1 cellular context compared by ENCODE assay signal in the genomic region with DNA sequence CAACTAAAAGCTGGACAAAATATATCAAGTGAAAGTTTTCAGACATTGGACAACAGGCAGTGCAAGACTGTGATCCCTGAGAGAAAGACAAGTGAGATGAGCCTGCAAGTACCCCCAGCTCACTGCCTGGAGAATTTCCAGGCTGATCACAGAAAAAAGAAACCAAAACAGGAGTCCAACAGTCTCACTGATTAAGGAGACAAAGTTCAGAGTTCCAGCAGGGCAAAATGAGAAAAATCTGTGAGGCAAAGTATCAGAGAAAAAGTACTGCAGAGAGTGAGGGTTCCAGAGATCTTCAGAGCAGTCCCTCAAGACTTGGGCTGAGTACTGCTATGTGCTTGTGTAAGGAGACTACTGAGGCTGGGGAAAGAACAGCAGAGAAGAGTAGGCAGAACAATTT.
A peak's percentile ranks its signal among the peaks of the same experiment; 100 is the strongest.
TF ChIP-seq lines count a peak whose summit lies in the region.

No MANE protein-coding gene starts in this region.

TF ChIP-seq in liver, 16 proteins besides CTCF, POLR2A, EP300 and RAD21 (continued from another document):
- TF ChIP-seq FOXA2 (IDR thresholded peaks at IDR 0.05) (no peak), FOXA1 (IDR thresholded peaks at IDR 0.05) (no peak)
- TF ChIP-seq, protein P1, sequence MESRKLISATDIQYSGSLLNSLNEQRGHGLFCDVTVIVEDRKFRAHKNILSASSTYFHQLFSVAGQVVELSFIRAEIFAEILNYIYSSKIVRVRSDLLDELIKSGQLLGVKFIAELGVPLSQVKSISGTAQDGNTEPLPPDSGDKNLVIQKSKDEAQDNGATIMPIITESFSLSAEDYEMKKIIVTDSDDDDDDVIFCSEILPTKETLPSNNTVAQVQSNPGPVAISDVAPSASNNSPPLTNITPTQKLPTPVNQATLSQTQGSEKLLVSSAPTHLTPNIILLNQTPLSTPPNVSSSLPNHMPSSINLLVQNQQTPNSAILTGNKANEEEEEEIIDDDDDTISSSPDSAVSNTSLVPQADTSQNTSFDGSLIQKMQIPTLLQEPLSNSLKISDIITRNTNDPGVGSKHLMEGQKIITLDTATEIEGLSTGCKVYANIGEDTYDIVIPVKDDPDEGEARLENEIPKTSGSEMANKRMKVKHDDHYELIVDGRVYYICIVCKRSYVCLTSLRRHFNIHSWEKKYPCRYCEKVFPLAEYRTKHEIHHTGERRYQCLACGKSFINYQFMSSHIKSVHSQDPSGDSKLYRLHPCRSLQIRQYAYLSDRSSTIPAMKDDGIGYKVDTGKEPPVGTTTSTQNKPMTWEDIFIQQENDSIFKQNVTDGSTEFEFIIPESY (IDR thresholded peaks at IDR 0.05), result peak; percentile 15
